8 cellular contexts compared by ENCODE assay signal in genomic region chr9:120868676-120869359, GRCh38. TPM values are rescaled to one million over a fixed set of nuclear protein-coding genes. Genes with fewer than 3 reads are reported as not detected.
A peak's percentile ranks its signal among the peaks of the same experiment; 100 is the strongest.
DNase-seq lines count a peak whose midpoint lies in the region; ATAC-seq, FAIRE-seq and TF ChIP-seq lines count a peak whose summit lies in the region.

No MANE protein-coding gene starts in this region.

- DNase-seq in NCI-H526 treated with DMSO at 0.1 percent for 48 hours (lab: John Stamatoyannopoulos, UW), result peak; percentile 75
- peak; percentile 90 to 95 (median 93) for DNase-seq in activated CD8-positive, alpha-beta memory T cell treated with anti-CD3 and anti-CD28 coated beads for 48 hours (ENCODE audit: low read depth in 2 of 3, low spot score in 2 of 3)
- peak; percentile 97 to 98 for DNase-seq in H1 (ENCODE audit: low read depth in 1 of 2, low spot score in 2 of 2)
- DNase-seq in mesenteric fat pad (ENCODE audit: low spot score), result peak; percentile 98
- peak; percentile 96 for DNase-seq in stimulated activated CD8-positive, alpha-beta memory T cell treated with anti-CD3 and anti-CD28 coated beads, Interleukin-15, amount 100 ng/mL, for 1 hour (ENCODE audit: low read depth)

- no peak overlapping the region; the same call in 1 of the 2 replicates for H3K18ac ChIP-seq in H1 (ENCODE audit: extremely low read depth, low read length)

- no peaks in the 10 kb centered on the region for H3K79me2 ChIP-seq in H1 (ENCODE audit: control insufficient read depth in 1 of 2, insufficient read depth in 2 of 2, low read length in 2 of 2)

- no peak overlapping the region for H3K4ac ChIP-seq in H1 (replicated peaks; ENCODE audit: insufficient read length, low read depth, low read length)

- POLR2A ChIA-PET in H1 (lab: Charles Lee; ENCODE audit: partially characterized antibody), result interaction anchor here (0.7 to 8.4 kb wide), 4 partner anchors 14 to 76 kb away, joined by 3 to 61 read pairs (median 4); partner anchors contain the start of gene FBXW2

- peak overlapping the region; percentile 67 for H4K5ac ChIP-seq in H1 (ENCODE audit: insufficient read length, low read depth, low read length)

- H3K36me3 ChIP-seq in H1 (ENCODE audit: control insufficient read depth in 2 of 4, insufficient read depth in 4 of 4, low read length in 3 of 4), result no peaks in the 10 kb centered on the region; a peak in 3 of 8 replicates

- TF ChIP-seq EP300 in H1 (IDR thresholded peaks at IDR 0.05; ENCODE audit: borderline replicate concordance in 1 of 2, low read depth in 2 of 2, low read length in 2 of 2), result peak in 1 of 2 experiments; percentile 46; a peak in 1 of 3 replicates

- 8% methylated on average over 19 of the region's 52 CpGs; no CpG with 5 or more reads in 1 of the 2 experiments for WGBS in H1 (ENCODE audit: extremely low coverage in 1 of 2, insufficient coverage in 1 of 2, insufficient read length in 1 of 2, insufficient replicate concordance in 2 of 2, low coverage in 1 of 2, low lambda C conversion rate in 2 of 2, missing lambda C conversion rate in 1 of 2), 2 experiments

- peak overlapping the region; percentile 73; the same call in 1 of the 2 replicates for H2BK5ac ChIP-seq in H1 (ENCODE audit: low read depth, low read length)

- peaks cover 9 to 28% (median 15%) of the 10 kb centered on the region in 4 experiments; a peak in 6 of 7 replicates for H3K4me1 ChIP-seq in H1 (replicated peaks in 1 of 4; ENCODE audit: control insufficient read depth in 3 of 4, insufficient read depth in 4 of 4, low read length in 3 of 4)

- no peaks in the 10 kb centered on the region for H3K9me3 ChIP-seq in H1 (ENCODE audit: insufficient read depth in 2 of 2, low read depth in 1 of 2, low read length in 1 of 2)

- peak overlapping the region; percentile 3 to 96; a peak in 3 of 4 replicates for H3K4me2 ChIP-seq in H1 (ENCODE audit: insufficient read depth in 1 of 2, low read depth in 2 of 2, low read length in 2 of 2)

- H3K27me3 ChIP-seq in H1 (replicated peaks in 1 of 4; ENCODE audit: control insufficient read depth in 3 of 4, extremely low read depth in 1 of 4, insufficient read depth in 3 of 4, low read length in 3 of 4), result no peaks in the 10 kb centered on the region; a peak in 2 of 7 replicates

- peak overlapping the region; percentile 25 for H4K91ac ChIP-seq in H1 (replicated peaks; ENCODE audit: insufficient read length, low read length)

- no peak overlapping the region for H3K23ac ChIP-seq in H1 (ENCODE audit: insufficient read length)

- H2BK12ac ChIP-seq in H1 (ENCODE audit: low read depth, low read length), result no peak overlapping the region; the same call in 1 of the 2 replicates

- CTCF ChIA-PET in H1 (lab: Charles Lee; ENCODE audit: partially characterized antibody), result interaction anchor here (0.7 to 10.5 kb wide), 20 partner anchors 9 to 253 kb away, joined by 3 to 108 read pairs (median 3); partner anchors contain the start of gene TRAF1

- 0 out of 3 replicates have a peak, but pooled peaks of 1 of the 2 experiments have one; percentile 1 for TF ChIP-seq POLR2A in H1 (IDR thresholded peaks at IDR 0.05; ENCODE audit: control extremely low read depth in 1 of 2, low read depth in 2 of 2, low read length in 2 of 2)

- peak overlapping the region in 2 of 4 experiments; percentile 4 to 27; a peak in 1 of 7 replicates for H3K9ac ChIP-seq in H1 (replicated peaks in 1 of 4; ENCODE audit: extremely low read depth in 1 of 4, low read depth in 3 of 4, low read length in 3 of 4)

- H2AK5ac ChIP-seq in H1 (ENCODE audit: low read depth, low read length), result no peak overlapping the region

- TF ChIP-seq CTCF in 22Rv1 (IDR thresholded peaks at IDR 0.05) (peak; percentile 83), H1 (IDR thresholded peaks at IDR 0.05; ENCODE audit: control extremely low read depth in 1 of 3, insufficient read depth in 1 of 3, low read depth in 1 of 3, low read length in 3 of 3) (peak; percentile 52 to 68 (median 62))

- H3K27ac ChIP-seq in 22Rv1, result peak overlapping the region; percentile 54
- H3K27ac ChIP-seq in H1 (ENCODE audit: low read depth, low read length), result 0 out of 2 replicates have a peak overlapping the region, but pooled peaks have one; percentile 32

- peak overlapping the region; percentile 82 for H4K8ac ChIP-seq in H1 (ENCODE audit: extremely low read depth, insufficient read depth, low read length)

- H2BK20ac ChIP-seq in H1 (ENCODE audit: low read length), result no peak overlapping the region

- peak; percentile 94 for ATAC-seq in GM18502 (IDR thresholded peaks at IDR 0.05; ENCODE audit: poor library complexity, unreplicated experiment)
- ATAC-seq in HG02981 (IDR thresholded peaks at IDR 0.05; ENCODE audit: unreplicated experiment), result peak; percentile 89

- H2BK120ac ChIP-seq in H1 (replicated peaks; ENCODE audit: low read depth, low read length), result no peak overlapping the region

- TF ChIP-seq RAD21 in H1 (IDR thresholded peaks at IDR 0.05 in 1 of 2, conservative IDR thresholded peaks at IDR 0.05 in 1 of 2; ENCODE audit: low read depth in 2 of 2, low read length in 2 of 2), result peak; percentile 42 to 60

- peak overlapping the region; percentile 52 for H3K56ac ChIP-seq in H1 (replicated peaks; ENCODE audit: insufficient read length, low read depth, low read length)

- H3K79me1 ChIP-seq in H1 (ENCODE audit: low read depth, low read length), result no peaks in the 10 kb centered on the region

- FAIRE-seq in H1 (lab: Jason Lieb, UNC), result no peak

- 0 out of 2 replicates have a peak, but pooled peaks cover 1% of the 10 kb centered on the region for H3K23me2 ChIP-seq in H1 (ENCODE audit: low read depth, low read length)

- H2BK15ac ChIP-seq in H1 (ENCODE audit: low read length), result no peak overlapping the region

- no peak overlapping the region for H3K14ac ChIP-seq in H1 (ENCODE audit: insufficient read length)

- peak overlapping the region; percentile 94; the same call in 1 of the 2 replicates for H2AFZ ChIP-seq in H1 (ENCODE audit: low read length)

- peak overlapping the region; percentile 24 to 68 (median 67) for H3K4me3 ChIP-seq in H1 (ENCODE audit: extremely low read depth in 1 of 4, insufficient read depth in 2 of 4, low read depth in 3 of 4, low read length in 4 of 4)

- no peaks in the 10 kb centered on the region for H4K20me1 ChIP-seq in H1 (replicated peaks in 1 of 2; ENCODE audit: control insufficient read depth in 1 of 2, insufficient read depth in 2 of 2, low read length in 2 of 2)

TF ChIP-seq in H1, 55 proteins besides CTCF, POLR2A, EP300 and RAD21 (continues in another document):
- TF ChIP-seq JUN (IDR thresholded peaks at IDR 0.05; ENCODE audit: low read depth, low read length) (no peak), POLR2AphosphoS5 (IDR thresholded peaks at IDR 0.05; ENCODE audit: low read depth, low read length) (no peak), SIX5 (IDR thresholded peaks at IDR 0.05; ENCODE audit: low read depth, low read length) (no peak), KDM1A (IDR thresholded peaks at IDR 0.05; ENCODE audit: borderline replicate concordance, low read length) (no peak), ASH2L (IDR thresholded peaks at IDR 0.05; ENCODE audit: low read length) (no peak), RBBP5 (IDR thresholded peaks at IDR 0.05; ENCODE audit: borderline replicate concordance, low read depth, low read length) (peak; percentile 86; the same call in 1 of the 2 replicates), USF2 (IDR thresholded peaks at IDR 0.05; ENCODE audit: low read length) (0 out of 2 replicates have a peak, but pooled peaks have one; percentile 17), TAF7 (optimal IDR thresholded peaks at IDR 0.05; ENCODE audit: borderline replicate concordance, low read depth, low read length) (peak; percentile 14), SRF (IDR thresholded peaks at IDR 0.05; ENCODE audit: low read depth, low read length) (no peak), SUZ12 (IDR thresholded peaks at IDR 0.05; ENCODE audit: low read length) (no peak)

RNA-seq across cellular contexts. Expression of gene PHF19, which starts 8.2 kb away (rescaled TPM):
- total RNA-seq in H1 (2021; fragmentation: NEBNext Ultra II Directional; extraction: Animal tissue kit (Norgen Biotek cat#: 25700)), result 30.2 and 31.8 TPM in 2 replicates
- polyA plus RNA-seq in H1 (2011; rRNA removed), result 28.2 and 31.0 TPM in 2 replicates
- 25.8 TPM for polyA plus RNA-seq in H1 (2011; cell fraction: cytosol; rRNA removed)
- polyA plus RNA-seq in H1 (2011; cell fraction: nucleus; rRNA removed), result 48.1 TPM
- 26.2 to 35.4 TPM (median 31.5 TPM) in 4 replicates for polyA plus RNA-seq in H1 (2012, experiment 1 of 2)
- 29.9 TPM for polyA plus RNA-seq in H1 (2012, experiment 2 of 2)
- 24.5 TPM for polyA plus RNA-seq in H1 (2013, experiment 1 of 2)
- 23.1 TPM for polyA plus RNA-seq in H1 (2013, experiment 2 of 2)
- 26.6 and 43.7 TPM in 2 replicates for polyA minus RNA-seq in H1 (2011; rRNA and poly(A)+ RNA removed)
- polyA minus RNA-seq in H1 (2011; cell fraction: cytosol; rRNA and poly(A)+ RNA removed), result 16.2 TPM
- polyA minus RNA-seq in H1 (2011; cell fraction: nucleus; rRNA and poly(A)+ RNA removed), result 28.2 TPM
- total RNA-seq in mesenteric fat pad, result 13.7 TPM

RNA-seq across cellular contexts. Expression of gene PSMD5, which starts 26.1 kb away (rescaled TPM):
- total RNA-seq in H1 (2021; fragmentation: NEBNext Ultra II Directional; extraction: Animal tissue kit (Norgen Biotek cat#: 25700)), result 30.0 and 30.5 TPM in 2 replicates
- 12.9 and 19.2 TPM in 2 replicates for polyA plus RNA-seq in H1 (2011; rRNA removed)
- 26.0 TPM for polyA plus RNA-seq in H1 (2011; cell fraction: cytosol; rRNA removed)
- polyA plus RNA-seq in H1 (2011; cell fraction: nucleus; rRNA removed), result 15.8 TPM
- 18.2 to 51.8 TPM (median 31.4 TPM) in 4 replicates for polyA plus RNA-seq in H1 (2012, experiment 1 of 2)
- polyA plus RNA-seq in H1 (2012, experiment 2 of 2), result 9.8 TPM
- 27.6 TPM for polyA plus RNA-seq in H1 (2013, experiment 1 of 2)
- 28.0 TPM for polyA plus RNA-seq in H1 (2013, experiment 2 of 2)
- polyA minus RNA-seq in H1 (2011; rRNA and poly(A)+ RNA removed), result 18.9 and 30.8 TPM in 2 replicates
- 33.9 TPM for polyA minus RNA-seq in H1 (2011; cell fraction: cytosol; rRNA and poly(A)+ RNA removed)
- 15.0 TPM for polyA minus RNA-seq in H1 (2011; cell fraction: nucleus; rRNA and poly(A)+ RNA removed)
- 54.6 TPM for total RNA-seq in mesenteric fat pad

RNA-seq across cellular contexts. Expression of gene TRAF1, which starts 57.8 kb away (rescaled TPM):
- 1.5 and 1.6 TPM in 2 replicates for total RNA-seq in H1 (2021; fragmentation: NEBNext Ultra II Directional; extraction: Animal tissue kit (Norgen Biotek cat#: 25700))
- 3.1 and 3.2 TPM in 2 replicates for polyA plus RNA-seq in H1 (2011; rRNA removed)
- 4.9 TPM for polyA plus RNA-seq in H1 (2011; cell fraction: cytosol; rRNA removed)
- 7.4 TPM for polyA plus RNA-seq in H1 (2011; cell fraction: nucleus; rRNA removed)
- polyA plus RNA-seq in H1 (2012, experiment 1 of 2), result 1.8 to 3.0 TPM (median 2.2 TPM) in 4 replicates
- 0.80 TPM for polyA plus RNA-seq in H1 (2012, experiment 2 of 2)
- 1.2 TPM for polyA plus RNA-seq in H1 (2013, experiment 1 of 2)
- polyA plus RNA-seq in H1 (2013, experiment 2 of 2), result 1.1 TPM
- 4.5 and 4.6 TPM in 2 replicates for polyA minus RNA-seq in H1 (2011; rRNA and poly(A)+ RNA removed)
- polyA minus RNA-seq in H1 (2011; cell fraction: cytosol; rRNA and poly(A)+ RNA removed), result 1.6 TPM
- polyA minus RNA-seq in H1 (2011; cell fraction: nucleus; rRNA and poly(A)+ RNA removed), result 6.9 TPM
- total RNA-seq in mesenteric fat pad, result 1.6 TPM

Comparison
In these comparisons a context has a peak if more than half of its experiments do, and no peak if none do; other contexts are left out.
1. Peak in every context shown above with its lines: DNase-seq, ATAC-seq, H3K4me3 ChIP-seq and H3K27ac ChIP-seq.